1 cellular context compared by ENCODE assay signal in the genomic region with DNA sequence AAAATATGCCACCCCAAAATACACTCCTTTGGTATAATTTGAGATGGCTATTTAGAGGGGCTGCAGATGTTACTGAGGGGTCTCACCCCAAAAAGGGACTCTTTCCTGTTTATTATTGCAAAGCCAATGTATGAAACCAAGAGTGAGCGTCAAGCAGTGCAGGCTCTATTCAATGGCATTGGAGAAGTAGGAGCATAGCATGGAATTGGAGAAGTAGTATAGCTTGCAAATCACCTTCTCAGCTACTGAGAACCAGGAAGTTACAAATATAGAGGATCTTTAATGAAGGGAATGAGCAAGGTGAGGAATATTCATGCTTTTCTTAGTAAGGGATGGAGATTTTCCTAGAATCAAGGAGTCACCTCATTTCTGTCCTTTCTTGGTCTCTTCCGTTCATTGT. TPM values are rescaled to one million over a fixed set of nuclear protein-coding genes. Genes with fewer than 3 reads are reported as not detected.
"Had no signal": no experiment of that assay in that cellular context is flagged by ENCODE, and none has a peak within 500 bp of the region (broad histone marks: within the 10 kb centered on the region; RNA-seq: fewer than 3 reads in every experiment).

No MANE protein-coding gene starts in this region.

RNA-seq across cellular contexts. Expression of gene PPIAL4A, which starts 47.4 kb away (rescaled TPM):
- total RNA-seq: GM12878 had no signal
- polyA plus RNA-seq: GM12878 had no signal
